Comparison of ENCODE assay signal across 14 cellular contexts in genomic region chr15:31333119-31333518, GRCh38. TPM values are rescaled to one million over a fixed set of nuclear protein-coding genes. Genes with fewer than 3 reads are reported as not detected.
DNase-seq lines count a peak whose midpoint lies in the region; ATAC-seq and TF ChIP-seq lines count a peak whose summit lies in the region.
"Had no signal": no experiment of that assay in that cellular context is flagged by ENCODE, and none has a peak within 500 bp of the region (broad histone marks: within the 10 kb centered on the region; RNA-seq: fewer than 3 reads in every experiment).

No MANE protein-coding gene starts in this region.

- CTCF ChIA-PET in CD4-positive, alpha-beta memory T cell (lab: Charles Lee; ENCODE audit: partially characterized antibody) = interaction anchor here (0.9 to 5.2 kb wide), 5 partner anchors 9 to 155 kb away, joined by 3 to 18 read pairs (median 4); no protein-coding TSS in a partner anchor

- peaks cover 13 to 50% of the 10 kb centered on the region in 2 donors for H3K36me3 Mint-ChIP-seq in CD4-positive, alpha-beta memory T cell

- H2AFZ ChIP-seq in Loucy (ENCODE audit: low read length) = no peak overlapping the region

- H3K4me3 ChIP-seq in CD4-positive, alpha-beta memory T cell (ENCODE audit: low read length in 2 of 2) = no peak overlapping the region
- H3K4me3 ChIP-seq in Loucy (ENCODE audit: low read length, poor library complexity, severe bottlenecking) (no peak overlapping the region), gastroesophageal sphincter (no peak overlapping the region), prostate gland (no peak overlapping the region)

- peaks cover 93% of the 10 kb centered on the region for H3K4me1 ChIP-seq in CD4-positive, alpha-beta memory T cell (ENCODE audit: insufficient read depth, low read length)
- peaks cover 61% of the 10 kb centered on the region for H3K4me1 ChIP-seq in Loucy (ENCODE audit: insufficient read depth, low read length, poor library complexity, severe bottlenecking)
- H3K4me1 ChIP-seq in gastroesophageal sphincter = peaks cover 18 to 99% (median 55%) of the 10 kb centered on the region in 3 donors
- peaks cover 30% of the 10 kb centered on the region for H3K4me1 ChIP-seq in prostate gland (replicated peaks)

- H3K27ac ChIP-seq in CD4-positive, alpha-beta memory T cell (ENCODE audit: low read depth, low read length) = peak overlapping the region; percentile 10
- H3K27ac ChIP-seq in gastroesophageal sphincter (peak overlapping the region in 3 of 4 donors; percentile 29 to 68 (median 49)), prostate gland (peak overlapping the region; percentile 17 to 70), caudate nucleus (ENCODE audit: low read depth, low read length) (no peak overlapping the region)

- H3K9me2 ChIP-seq in Loucy (replicated peaks; ENCODE audit: low read depth, low read length) = no peaks in the 10 kb centered on the region

- no peaks in the 10 kb centered on the region for H3K27me3 Mint-ChIP-seq in CD4-positive, alpha-beta memory T cell
- H3K27me3 Mint-ChIP-seq: activated CD4-positive, alpha-beta memory T cell treated with anti-CD3 and anti-CD28 coated beads for 36 hours; memory B cell had no signal

- DNase-seq in CD4-positive, alpha-beta memory T cell = no peak
- DNase-seq in prostate gland (ENCODE audit: low spot score) = no peak
- no peak for DNase-seq in occipital lobe (lab: John Stamatoyannopoulos, UW)
- no peak for DNase-seq in caudate nucleus (lab: John Stamatoyannopoulos, UW)
- DNase-seq: activated CD4-positive, alpha-beta memory T cell treated with anti-CD3 and anti-CD28 coated beads for 36 hours; activated effector memory CD4-positive, alpha-beta T cell treated with Interleukin-2 at 50 U/mL for 16 hours; DND-41; foreskin melanocyte; NCI-H446 had no signal

- peaks cover 95% of the 10 kb centered on the region for H4K20me1 ChIP-seq in Loucy (ENCODE audit: insufficient read depth, low read length, poor library complexity, severe bottlenecking)

- no peaks in the 10 kb centered on the region for H3K27me3 ChIP-seq in CD4-positive, alpha-beta memory T cell (ENCODE audit: insufficient read depth, low read length)
- H3K27me3 ChIP-seq in Loucy (ENCODE audit: insufficient read depth, low read length, poor library complexity, severe bottlenecking) (no peaks in the 10 kb centered on the region), gastroesophageal sphincter (no peaks in the 10 kb centered on the region), prostate gland (replicated peaks; ENCODE audit: insufficient read depth) (no peaks in the 10 kb centered on the region)

- no peak for TF ChIP-seq CTCF in Loucy (conservative IDR thresholded peaks at IDR 0.05; ENCODE audit: low read length)
- TF ChIP-seq CTCF in gastroesophageal sphincter (IDR thresholded peaks at IDR 0.05) = no peak
- no peak for TF ChIP-seq CTCF in prostate gland (IDR thresholded peaks at IDR 0.05)

- no peaks in the 10 kb centered on the region for H3K9me3 ChIP-seq in CD4-positive, alpha-beta memory T cell (ENCODE audit: control insufficient read depth in 1 of 2, low read length in 2 of 2)
- H3K9me3 ChIP-seq in Loucy (ENCODE audit: insufficient read depth, low read depth, low read length) (no peaks in the 10 kb centered on the region), gastroesophageal sphincter (no peaks in the 10 kb centered on the region), prostate gland (no peaks in the 10 kb centered on the region)

- H3K79me2 ChIP-seq in Loucy (ENCODE audit: insufficient read depth, low read length) = peaks cover 99% of the 10 kb centered on the region

- intact Hi-C loops in CD4-positive, alpha-beta memory T cell (cut with micrococcal nuclease) = no loop called here
- intact Hi-C loops in prostate gland (cut with DNase I) = no loop called here

- H3K4me1 Mint-ChIP-seq in CD4-positive, alpha-beta memory T cell = peaks cover 68 to 98% (median 84%) of the 10 kb centered on the region in 4 donors

- peak overlapping the region in 3 of 7 donors; percentile 92 to 94 (median 93) for H3K27ac Mint-ChIP-seq in CD4-positive, alpha-beta memory T cell

- TF ChIP-seq EP300 in gastroesophageal sphincter (IDR thresholded peaks at IDR 0.05) = no peak

- H3F3A ChIP-seq in Loucy (ENCODE audit: low read depth) = no peaks in the 10 kb centered on the region

- peak overlapping the region; percentile 84 for H3K4me2 ChIP-seq in Loucy (ENCODE audit: low read depth, low read length, poor library complexity, severe bottlenecking)

- 81 to 100% methylated on average over 1 to 4 of the region's 4 CpGs for WGBS in gastroesophageal sphincter (ENCODE audit: low coverage in 1 of 2), 2 donors
- WGBS in prostate gland = 85% methylated on average over 4 of the region's 4 CpGs

- ATAC-seq in gastroesophageal sphincter (no peak), GM21576 (IDR thresholded peaks at IDR 0.05; ENCODE audit: unreplicated experiment) (no peak)

- peaks cover 0 to 2% (median 0%) of the 10 kb centered on the region in 8 donors for H3K9me3 Mint-ChIP-seq in CD4-positive, alpha-beta memory T cell
- H3K9me3 Mint-ChIP-seq: activated CD4-positive, alpha-beta memory T cell treated with anti-CD3 and anti-CD28 coated beads for 36 hours; CD14-positive monocyte; memory B cell had no signal

- TF ChIP-seq POLR2A in gastroesophageal sphincter (IDR thresholded peaks at IDR 0.05) (no peak), prostate gland (IDR thresholded peaks at IDR 0.05) (no peak)

- H3K9ac ChIP-seq in Loucy (ENCODE audit: low read depth, low read length, poor library complexity, severe bottlenecking) = no peak overlapping the region

- POLR2A ChIA-PET in CD4-positive, alpha-beta memory T cell (lab: Charles Lee; ENCODE audit: partially characterized antibody) = interaction anchor here (1.1 to 3.5 kb wide), 11 partner anchors 11 to 151 kb away, joined by 3 to 25 read pairs (median 4); no protein-coding TSS in a partner anchor

- H3K36me3 ChIP-seq in CD4-positive, alpha-beta memory T cell (ENCODE audit: insufficient read depth, low read length) = peaks cover 6% of the 10 kb centered on the region
- H3K36me3 ChIP-seq in Loucy (ENCODE audit: insufficient read depth, low read length) = peaks cover 5% of the 10 kb centered on the region; the same call in 1 of the 2 replicates
- H3K36me3 ChIP-seq in gastroesophageal sphincter = peaks cover 0 to 4% of the 10 kb centered on the region in 2 donors
- no peaks in the 10 kb centered on the region for H3K36me3 ChIP-seq in prostate gland

- H3K4me3 Mint-ChIP-seq in CD4-positive, alpha-beta memory T cell = peak overlapping the region in 4 of 8 donors; percentile 32 to 97 (median 78)
- H3K4me3 Mint-ChIP-seq: activated CD4-positive, alpha-beta memory T cell treated with anti-CD3 and anti-CD28 coated beads for 36 hours had no signal

RNA-seq across cellular contexts. Expression of gene KLF13, which starts 6.5 kb away (rescaled TPM):
- total RNA-seq in CD4-positive, alpha-beta memory T cell = 100 to 1,000 TPM; 197 to 202 TPM
- polyA plus RNA-seq in CD4-positive, alpha-beta memory T cell = 10 to 100 TPM; 22.0 to 82.2 TPM
- total RNA-seq in gastroesophageal sphincter = 100 to 1,000 TPM in 1 of 4 donors, 10 to 100 TPM in 3; 49.7 to 106 (median 76.1) TPM
- 10 to 100 TPM; 16.6 to 56.5 TPM for total RNA-seq in prostate gland
- 47.9 TPM for total RNA-seq in occipital lobe
